In the genomic region with DNA sequence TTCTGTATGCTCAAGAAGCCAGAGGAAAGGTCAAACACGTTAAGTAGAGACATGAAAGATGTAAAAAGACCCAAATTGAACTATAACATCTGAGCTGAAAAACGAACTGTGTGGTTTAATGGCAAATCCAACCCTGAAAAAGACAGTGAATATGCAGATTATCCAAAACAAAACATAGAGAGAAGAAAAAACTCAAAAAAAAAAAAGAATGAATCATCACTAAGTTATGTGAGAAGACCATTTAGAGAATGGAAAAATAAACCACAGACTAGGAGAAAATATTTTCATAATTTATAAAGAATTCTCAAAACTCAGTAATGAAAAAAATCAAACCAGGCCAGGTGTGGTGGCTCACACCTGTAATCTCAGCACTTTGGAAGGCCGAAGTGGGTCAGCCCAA, we compare ENCODE assay signal across 25 cellular contexts.
DNase-seq lines count a peak whose midpoint lies in the region; ATAC-seq and TF ChIP-seq lines count a peak whose summit lies in the region.
"Had no signal": no experiment of that assay in that cellular context is flagged by ENCODE, and none has a peak within 500 bp of the region (broad histone marks: within the 10 kb centered on the region; RNA-seq: fewer than 3 reads in every experiment).

No MANE protein-coding gene starts in this region.

- no peak overlapping the region for H3K27ac ChIP-seq in upper lobe of right lung
- H3K27ac ChIP-seq: BLaER1, Peyer's patch, spleen, vagina had no signal

- H3K4me3 ChIP-seq in AG10803 (ENCODE audit: low read length), result no peak overlapping the region
- H3K4me3 ChIP-seq in upper lobe of right lung, result no peak overlapping the region
- H3K4me3 ChIP-seq: BLaER1, K562, Peyer's patch, spleen, vagina had no signal

- no peaks in the 10 kb centered on the region for H3K9me3 ChIP-seq in upper lobe of right lung
- H3K9me3 ChIP-seq: BLaER1, Peyer's patch, spleen, vagina had no signal

- H3K27me3 ChIP-seq in upper lobe of right lung, result no peaks in the 10 kb centered on the region
- H3K27me3 ChIP-seq: BLaER1, Peyer's patch, spleen, vagina had no signal

- intact Hi-C loops in upper lobe of right lung (cut with DNase I), result no loop called here

- TF ChIP-seq CTCF in AG10803 (conservative IDR thresholded peaks at IDR 0.05; ENCODE audit: low read length), result no peak
- no peak for TF ChIP-seq CTCF in upper lobe of right lung (IDR thresholded peaks at IDR 0.05)

- peaks cover 6% of the 10 kb centered on the region for H3K4me1 ChIP-seq in upper lobe of right lung
- H3K4me1 ChIP-seq: BLaER1, Peyer's patch had no signal

- H3K36me3 ChIP-seq in upper lobe of right lung, result no peaks in the 10 kb centered on the region
- H3K36me3 ChIP-seq: BLaER1, Peyer's patch, spleen, vagina had no signal

- ATAC-seq in upper lobe of right lung, result no peak
- ATAC-seq: K562; left cardiac atrium; stimulated activated effector memory CD8-positive, alpha-beta T cell treated with anti-CD3 and anti-CD28 coated beads, Interleukin-12 subunit alpha, Interleukin-12 subunit beta, amount 100 ng/mL, for 72 hours had no signal

- DNase-seq in AG10803 (ENCODE audit: low read depth) (peak; percentile 48), HT1080 (ENCODE audit: low read depth) (peak; percentile 43), astrocyte of the hippocampus (ENCODE audit: low read depth, low spot score) (peak; percentile 29), kidney tubule cell (ENCODE audit: low spot score) (peak; percentile 12), NCI-H2029 (lab: John Stamatoyannopoulos, UW) (no peak), upper lobe of right lung (no peak), NCI-H510A (lab: John Stamatoyannopoulos, UW) (no peak), retina (no peak)
- DNase-seq: activated CD4-positive, alpha-beta T cell treated with anti-CD3 and anti-CD28 coated beads for 1 hour; activated T-cell treated with anti-CD3 and anti-CD28 coated beads, Interleukin-2, amount 50 U/mL, for 24 hours; left cardiac atrium; MM.1S; naive B cell; NCI-H146; NCI-H2171; NCI-H524 treated with DMSO at 0.1 percent for 48 hours; NK-92 treated with Interleukin-12 subunit alpha and Interleukin-12 subunit beta, amount 100 ng/mL, for 24 hours; nucleus accumbens; Peyer's patch; spleen; stimulated activated CD4-positive, alpha-beta T cell treated with anti-CD3 and anti-CD28 coated beads, Interleukin-2, amount 100 ng/mL, for 48 hours had no signal

Comparison
In these comparisons a context has a peak if more than half of its experiments do, and no peak if none do; other contexts are left out.
1. DNase-seq: peak in AG10803 (single experiment), HT1080 (single experiment), astrocyte of the hippocampus (single experiment) and kidney tubule cell (single experiment); none in NCI-H2029 (single experiment), upper lobe of right lung (single experiment), NCI-H510A (single experiment) and retina (single experiment).